In the genomic region with DNA sequence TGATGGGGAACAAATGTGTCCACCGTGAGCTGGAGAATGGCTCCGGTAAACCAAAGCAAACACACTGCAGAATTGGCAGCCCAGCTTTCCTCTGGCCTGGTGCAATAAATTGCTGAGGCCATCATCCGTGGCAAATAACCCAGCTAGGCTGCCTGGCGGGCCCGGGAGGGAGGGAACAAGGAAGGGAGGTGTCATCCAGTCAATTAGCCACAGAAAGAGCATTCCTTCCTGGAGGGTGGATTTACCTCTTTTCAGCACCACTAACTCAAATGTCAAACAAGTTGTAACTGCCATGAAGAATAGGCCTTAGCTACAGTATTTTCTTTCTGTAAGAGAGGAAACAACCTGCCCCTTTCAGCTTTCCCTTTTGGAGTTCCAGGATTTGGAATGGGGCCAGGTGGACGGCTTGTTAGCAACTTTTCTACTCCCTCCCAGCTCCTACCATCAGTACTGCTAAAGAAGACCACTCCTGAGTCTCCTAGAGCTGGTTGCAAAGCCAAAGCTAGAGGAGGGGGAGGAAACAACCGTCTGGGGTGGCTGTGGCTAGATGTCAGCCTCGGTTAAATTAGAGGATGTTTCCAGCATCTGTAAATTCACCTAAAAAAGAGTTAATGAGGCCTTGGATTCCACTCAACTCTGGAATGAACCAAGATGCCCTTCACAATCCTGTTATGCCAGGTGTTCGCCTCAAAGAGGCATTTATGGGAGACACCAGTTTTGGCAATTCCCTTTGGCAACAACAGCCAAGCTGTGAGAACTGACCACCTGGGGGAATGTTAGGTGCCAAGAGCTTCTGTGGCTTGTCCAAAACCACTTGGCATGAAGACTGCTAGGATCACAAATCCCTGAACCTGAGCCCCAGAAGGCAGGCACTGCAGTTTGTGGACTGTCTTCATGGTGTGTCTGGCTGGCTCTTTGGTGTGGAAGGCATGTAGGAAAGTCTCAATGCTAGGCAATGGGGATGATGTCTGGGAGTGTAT, we compare ENCODE assay signal across 21 cellular contexts.
DNase-seq lines count a peak whose midpoint lies in the region; TF ChIP-seq lines count a peak whose summit lies in the region.
"Had no signal": no experiment of that assay in that cellular context is flagged by ENCODE, and none has a peak within 500 bp of the region (broad histone marks: within the 10 kb centered on the region; RNA-seq: fewer than 3 reads in every experiment).

No MANE protein-coding gene starts in this region.

- H3K36me3 Mint-ChIP-seq in nephron progenitor cell (ENCODE audit: low read depth) (no peaks in the 10 kb centered on the region), type B pancreatic cell (no peaks in the 10 kb centered on the region)
- H3K36me3 Mint-ChIP-seq: activated naive CD4-positive, alpha-beta T cell treated with anti-CD3 and anti-CD28 coated beads, Interleukin-2, amount 10 ng/mL, durations not matched to agents 7 days and 5 days; CD4-positive, CD25-positive, alpha-beta regulatory T cell had no signal

- H3K27ac Mint-ChIP-seq in nephron progenitor cell = peak overlapping the region; percentile 77
- H3K27ac Mint-ChIP-seq in type B pancreatic cell = no peak overlapping the region
- H3K27ac Mint-ChIP-seq: activated CD8-positive, alpha-beta T cell treated with anti-CD3 and anti-CD28 coated beads, Interleukin-2, amount 10 ng/mL, durations not matched to agents 7 days and 5 days; activated naive CD4-positive, alpha-beta T cell treated with anti-CD3 and anti-CD28 coated beads, Interleukin-2, amount 10 ng/mL, durations not matched to agents 7 days and 5 days; activated T-cell treated with anti-CD3 and anti-CD28 coated beads, Interleukin-2, amount 50 U/mL, for 24 hours; CD4-positive, CD25-positive, alpha-beta regulatory T cell had no signal

- no peaks in the 10 kb centered on the region for H3K4me1 ChIP-seq in colonic mucosa

- H3K4me3 Mint-ChIP-seq in nephron progenitor cell (peak overlapping the region; percentile 58), type B pancreatic cell (no peak overlapping the region)
- H3K4me3 Mint-ChIP-seq: activated CD8-positive, alpha-beta T cell treated with anti-CD3 and anti-CD28 coated beads, Interleukin-2, amount 10 ng/mL, durations not matched to agents 7 days and 5 days; activated naive CD4-positive, alpha-beta T cell treated with anti-CD3 and anti-CD28 coated beads, Interleukin-2, amount 10 ng/mL, durations not matched to agents 7 days and 5 days; activated T-cell treated with anti-CD3 and anti-CD28 coated beads, Interleukin-2, amount 50 U/mL, for 24 hours; CD4-positive, CD25-positive, alpha-beta regulatory T cell; neural crest cell had no signal

- intact Hi-C loops in colonic mucosa (cut with DNase I) = no loop called here

- H3K9ac ChIP-seq in colonic mucosa (ENCODE audit: low read depth in 2 of 2, low read length in 2 of 2) = no peak overlapping the region

- H3K4me3 ChIP-seq in colonic mucosa = no peak overlapping the region

- no peaks in the 10 kb centered on the region for H3K36me3 ChIP-seq in colonic mucosa

- TF ChIP-seq CTCF in colonic mucosa (IDR thresholded peaks at IDR 0.05) (no peak), nephron progenitor cell (IDR thresholded peaks at IDR 0.05) (no peak), type B pancreatic cell (conservative IDR thresholded peaks at IDR 0.05) (no peak)

- peak; percentile 85 for DNase-seq in Caki2 (ENCODE audit: low read depth)
- DNase-seq in NCI-H446 (lab: John Stamatoyannopoulos, UW) = peak; percentile 86 to 95
- peak; percentile 62 for DNase-seq in colonic mucosa
- DNase-seq in nephron progenitor cell = peak; percentile 80
- DNase-seq in NCI-H2196 (lab: John Stamatoyannopoulos, UW; ENCODE audit: unreplicated experiment) = no peak
- DNase-seq in type B pancreatic cell (ENCODE audit: extremely low spot score, unreplicated experiment) = no peak
- no peak for DNase-seq in globus pallidus (ENCODE audit: low spot score)
- DNase-seq in stimulated activated CD4-positive, alpha-beta T cell treated with anti-CD3 and anti-CD28 coated beads, Interleukin-2, amount 100 ng/mL, for 24 hours = no peak
- DNase-seq: activated CD4-positive, CD25-positive, alpha-beta regulatory T cell; activated CD8-positive, alpha-beta T cell treated with anti-CD3 and anti-CD28 coated beads, Interleukin-2, amount 10 ng/mL, durations not matched to agents 7 days and 5 days; activated naive CD4-positive, alpha-beta T cell treated with anti-CD3 and anti-CD28 coated beads, Interleukin-2, amount 10 ng/mL, durations not matched to agents 7 days and 5 days; activated T-cell treated with anti-CD3 and anti-CD28 coated beads, Interleukin-2, amount 50 U/mL, for 24 hours; anterior cingulate cortex; CD4-positive, CD25-positive, alpha-beta regulatory T cell; DMS79; hippocampal formation; NCI-H748 treated with DMSO at 0.1 percent for 48 hours; retina; stimulated activated CD4-positive, alpha-beta T cell treated with anti-CD3 and anti-CD28 coated beads, Interleukin-12 subunit alpha, Interleukin-12 subunit beta, amount 100 ng/mL, for 4 hours; T-helper 2 cell had no signal

- H3K27ac ChIP-seq in colonic mucosa = no peak overlapping the region

- no peaks in the 10 kb centered on the region for H3K9me3 ChIP-seq in colonic mucosa

- H3K4me1 Mint-ChIP-seq in nephron progenitor cell (peaks cover 83% of the 10 kb centered on the region), type B pancreatic cell (ENCODE audit: unreplicated experiment) (no peaks in the 10 kb centered on the region)
- H3K4me1 Mint-ChIP-seq: activated naive CD4-positive, alpha-beta T cell treated with anti-CD3 and anti-CD28 coated beads, Interleukin-2, amount 10 ng/mL, durations not matched to agents 7 days and 5 days; CD4-positive, CD25-positive, alpha-beta regulatory T cell; neural crest cell had no signal

- no peaks in the 10 kb centered on the region for H3K27me3 ChIP-seq in colonic mucosa

- in situ Hi-C loops in Caki2 (cut with HindIII; ENCODE audit: low pct_unique_long_range_greater_than_20kb, low sequenced_read_pairs) = no loop called here

- H3K27me3 Mint-ChIP-seq in nephron progenitor cell (ENCODE audit: low read depth, poor library complexity) (peaks cover 7% of the 10 kb centered on the region), type B pancreatic cell (peaks cover 10% of the 10 kb centered on the region)
- H3K27me3 Mint-ChIP-seq: activated naive CD4-positive, alpha-beta T cell treated with anti-CD3 and anti-CD28 coated beads, Interleukin-2, amount 10 ng/mL, durations not matched to agents 7 days and 5 days; CD4-positive, CD25-positive, alpha-beta regulatory T cell had no signal

- peaks cover 8% of the 10 kb centered on the region for H3K9me3 Mint-ChIP-seq in nephron progenitor cell
- H3K9me3 Mint-ChIP-seq in type B pancreatic cell = no peaks in the 10 kb centered on the region
- H3K9me3 Mint-ChIP-seq: activated naive CD4-positive, alpha-beta T cell treated with anti-CD3 and anti-CD28 coated beads, Interleukin-2, amount 10 ng/mL, durations not matched to agents 7 days and 5 days; activated T-cell treated with anti-CD3 and anti-CD28 coated beads, Interleukin-2, amount 50 U/mL, for 24 hours; neural crest cell had no signal

Comparison
In these comparisons a context has a peak if more than half of its experiments do, and no peak if none do; other contexts are left out.
1. DNase-seq: peak in Caki2 (single experiment), NCI-H446 (2 of 2), colonic mucosa (single experiment) and nephron progenitor cell (single experiment); none in NCI-H2196 (single experiment), type B pancreatic cell (single experiment), globus pallidus (single experiment) and stimulated activated CD4-positive, alpha-beta T cell treated with anti-CD3 and anti-CD28 coated beads, Interleukin-2, amount 100 ng/mL, for 24 hours (0 of 2).